Comparison of ENCODE assay signal across 22 cellular contexts in the genomic region with DNA sequence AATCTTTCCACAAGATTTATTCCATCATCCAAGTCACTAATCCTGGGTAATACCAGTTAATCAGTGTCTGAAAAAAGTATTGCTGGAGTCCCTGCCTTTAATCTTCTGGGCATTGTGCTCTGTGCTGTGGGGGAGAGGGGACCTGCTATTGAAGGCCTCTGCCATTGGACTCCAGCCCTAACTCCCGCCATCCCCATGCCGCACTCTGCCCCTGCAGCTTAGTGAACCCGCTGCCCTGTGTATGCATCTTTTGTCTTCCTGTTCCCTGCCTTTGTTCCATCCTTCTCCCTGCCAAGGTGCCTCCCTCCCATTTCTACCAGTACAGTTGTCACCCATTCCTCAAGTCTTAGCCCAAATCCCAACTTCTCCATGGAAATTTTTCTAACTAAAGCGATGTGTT.
DNase-seq lines count a peak whose midpoint lies in the region; ATAC-seq lines count a peak whose summit lies in the region.
"Had no signal": no experiment of that assay in that cellular context is flagged by ENCODE, and none has a peak within 500 bp of the region (broad histone marks: within the 10 kb centered on the region; RNA-seq: fewer than 3 reads in every experiment).

No MANE protein-coding gene starts in this region.

- no peaks in the 10 kb centered on the region for H3K9me3 Mint-ChIP-seq in immature natural killer cell
- no peaks in the 10 kb centered on the region for H3K9me3 Mint-ChIP-seq in stimulated activated memory B cell treated with anti-CD40 and anti-IgM and Interleukin-4, amounts not matched to agents 10 μg/mL and 1 μg/mL and 100 μg/mL, for 72 hours
- H3K9me3 Mint-ChIP-seq: CD14-positive monocyte had no signal

- no peak overlapping the region for H3K4me3 Mint-ChIP-seq in immature natural killer cell
- H3K4me3 Mint-ChIP-seq in stimulated activated memory B cell treated with anti-CD40 and anti-IgM and Interleukin-4, amounts not matched to agents 10 μg/mL and 1 μg/mL and 100 μg/mL, for 72 hours, result no peak overlapping the region
- H3K4me3 Mint-ChIP-seq: CD14-positive monocyte had no signal

- peaks cover 31% of the 10 kb centered on the region in 2 donors for H3K4me1 Mint-ChIP-seq in immature natural killer cell
- H3K4me1 Mint-ChIP-seq in stimulated activated memory B cell treated with anti-CD40 and anti-IgM and Interleukin-4, amounts not matched to agents 10 μg/mL and 1 μg/mL and 100 μg/mL, for 72 hours, result peaks cover 6% of the 10 kb centered on the region

- no peak for ATAC-seq in stimulated activated memory B cell treated with anti-CD40 and anti-IgM and Interleukin-4, amounts not matched to agents 10 μg/mL and 1 μg/mL and 100 μg/mL, for 72 hours
- ATAC-seq: K562, Right ventricle myocardium inferior had no signal

- DNase-seq in activated CD8-positive, alpha-beta memory T cell treated with anti-CD3 and anti-CD28 coated beads, Interleukin-2, amount 50 U/mL, for 48 hours, result peak; percentile 33
- DNase-seq in activated CD8-positive, alpha-beta memory T cell treated with anti-CD3 and anti-CD28 coated beads for 24 hours, result no peak
- DNase-seq in immature natural killer cell, result no peak
- peak; percentile 14 for DNase-seq in posterior vena cava (ENCODE audit: low spot score)
- DNase-seq in hepatic stellate cell (ENCODE audit: low spot score), result no peak
- DNase-seq in inferior parietal cortex (ENCODE audit: extremely low spot score), result no peak
- DNase-seq: 8988T, ACHN, BE2C, Calu3, Kasumi-1, NCI-H1092 treated with DMSO at 0.1 percent for 48 hours, NCI-H1436, NCI-H1930, NCI-H2107, NCI-H524, NCI-H774, PC-9 had no signal

- intact Hi-C loops in posterior vena cava (cut with DNase I), result no loop called here

- peaks cover 0 to 6% (median 4%) of the 10 kb centered on the region in 3 donors for H3K36me3 Mint-ChIP-seq in immature natural killer cell
- peaks cover 38% of the 10 kb centered on the region for H3K36me3 Mint-ChIP-seq in stimulated activated memory B cell treated with anti-CD40 and anti-IgM and Interleukin-4, amounts not matched to agents 10 μg/mL and 1 μg/mL and 100 μg/mL, for 72 hours

- peak overlapping the region in 4 of 6 donors; percentile 32 to 90 (median 58) for H3K27ac Mint-ChIP-seq in immature natural killer cell
- H3K27ac Mint-ChIP-seq in stimulated activated memory B cell treated with anti-CD40 and anti-IgM and Interleukin-4, amounts not matched to agents 10 μg/mL and 1 μg/mL and 100 μg/mL, for 72 hours, result no peak overlapping the region

- peaks cover 10 to 13% (median 12%) of the 10 kb centered on the region in 3 donors for H3K27me3 Mint-ChIP-seq in immature natural killer cell (ENCODE audit: low read depth in 3 of 3)
- H3K27me3 Mint-ChIP-seq in stimulated activated memory B cell treated with anti-CD40 and anti-IgM and Interleukin-4, amounts not matched to agents 10 μg/mL and 1 μg/mL and 100 μg/mL, for 72 hours, result no peaks in the 10 kb centered on the region

Comparison
In these comparisons a context has a peak if more than half of its experiments do, and no peak if none do; other contexts are left out.
1. DNase-seq: peak in activated CD8-positive, alpha-beta memory T cell treated with anti-CD3 and anti-CD28 coated beads, Interleukin-2, amount 50 U/mL, for 48 hours (single experiment) and posterior vena cava (single experiment); none in activated CD8-positive, alpha-beta memory T cell treated with anti-CD3 and anti-CD28 coated beads for 24 hours (single experiment), immature natural killer cell (0 of 3), hepatic stellate cell (single experiment) and inferior parietal cortex (single experiment).